ENCODE assay signal across 35 cellular contexts in genomic region chr2:17611036-17611435, GRCh38.
"Had no signal": no experiment of that assay in that cellular context is flagged by ENCODE, and none has a peak within 500 bp of the region (broad histone marks: within the 10 kb centered on the region; RNA-seq: fewer than 3 reads in every experiment).

No MANE protein-coding gene starts in this region.

- H3K36me3 ChIP-seq: adrenal gland, brain microvascular endothelial cell, breast epithelium had no signal

- ATAC-seq: activated CD8-positive, alpha-beta T cell treated with anti-CD3 and anti-CD28 coated beads for 36 hours; activated naive CD4-positive, alpha-beta T cell treated with anti-CD3 and anti-CD28 coated beads, Interleukin-2, amount 50 U/mL, for 72 hours; activated T-cell treated with anti-CD3 and anti-CD28 coated beads, Interleukin-2, amount 50 U/mL, for 4 hours; activated T-cell treated with anti-CD3 and anti-CD28 coated beads, Interleukin-2, amount 50 U/mL, for 72 hours; activated T-helper 17 cell treated with anti-CD3 and anti-CD28 coated beads, Interleukin-2, amount 50 U/mL, for 72 hours; body of pancreas had no signal

- H3K9me3 ChIP-seq: adrenal gland, body of pancreas, breast epithelium had no signal

- H3K4me3 ChIP-seq: adrenal gland, body of pancreas, breast epithelium had no signal

- H3K27ac ChIP-seq: body of pancreas, brain microvascular endothelial cell, breast epithelium, VCaP had no signal

- H3K4me1 ChIP-seq: body of pancreas, breast epithelium had no signal

- FAIRE-seq: astrocyte, TTC549 had no signal

- DNase-seq: activated B cell treated with CpG ODN at 0.5 μM for 24 hours; activated CD4-positive, alpha-beta memory T cell treated with anti-CD3 and anti-CD28 coated beads for 36 hours; activated CD4-positive, alpha-beta T cell treated with anti-CD3 and anti-CD28 coated beads for 4 hours; activated CD4-positive, alpha-beta T cell treated with anti-CD3 and anti-CD28 coated beads, Interleukin-2, amount 10 ng/mL, durations not matched to agents 24 days and 14 days; activated CD4-positive, alpha-beta T cell treated with anti-CD3 and anti-CD28 coated beads, Interleukin-2, amount 50 U/mL, for 1 hour; activated CD4-positive, alpha-beta T cell treated with anti-CD3 and anti-CD28 coated beads, Interleukin-2, amount 50 U/mL, for 4 hours; activated CD4-positive, CD25-positive, alpha-beta regulatory T cell treated with anti-CD3 and anti-CD28 coated beads, Interleukin-2, amount 50 U/mL, for 72 hours; activated CD8-positive, alpha-beta memory T cell treated with anti-CD3 and anti-CD28 coated beads, Interleukin-2, amount 50 U/mL, for 4 hours; activated CD8-positive, alpha-beta T cell treated with anti-CD3 and anti-CD28 coated beads for 36 hours; activated effector memory CD4-positive, alpha-beta T cell treated with anti-CD3 and anti-CD28 coated beads, Interleukin-2, amount 50 U/mL, for 16 hours; activated gamma-delta T cell treated with Interleukin-2 at 50 U/mL for 16 hours; activated naive CD4-positive, alpha-beta T cell; activated naive CD4-positive, alpha-beta T cell treated with anti-CD3 and anti-CD28 coated beads for 36 hours; activated naive CD4-positive, alpha-beta T cell treated with anti-CD3 and anti-CD28 coated beads, Interleukin-2, amount 50 U/mL, for 16 hours; activated naive CD8-positive, alpha-beta T cell treated with anti-CD3 and anti-CD28 coated beads for 36 hours; activated T-cell treated with anti-CD3 and anti-CD28 coated beads for 4 hours; activated T-cell treated with anti-CD3 and anti-CD28 coated beads, Interleukin-2, amount 50 U/mL, for 1 hour; activated T-cell treated with anti-CD3 and anti-CD28 coated beads, Interleukin-2, amount 50 U/mL, for 4 hours; activated T-cell treated with anti-CD3 and anti-CD28 coated beads, Interleukin-2, amount 50 U/mL, for 72 hours; amniotic stem cell; aorta; body of pancreas; caudate nucleus; SW 1271; T-helper 1 cell; T-helper 2 cell; T-helper 9 cell had no signal

- H3K27me3 ChIP-seq: adrenal gland, body of pancreas, brain microvascular endothelial cell, breast epithelium had no signal
